Comparison of ENCODE assay signal across 8 cellular contexts in the genomic region with DNA sequence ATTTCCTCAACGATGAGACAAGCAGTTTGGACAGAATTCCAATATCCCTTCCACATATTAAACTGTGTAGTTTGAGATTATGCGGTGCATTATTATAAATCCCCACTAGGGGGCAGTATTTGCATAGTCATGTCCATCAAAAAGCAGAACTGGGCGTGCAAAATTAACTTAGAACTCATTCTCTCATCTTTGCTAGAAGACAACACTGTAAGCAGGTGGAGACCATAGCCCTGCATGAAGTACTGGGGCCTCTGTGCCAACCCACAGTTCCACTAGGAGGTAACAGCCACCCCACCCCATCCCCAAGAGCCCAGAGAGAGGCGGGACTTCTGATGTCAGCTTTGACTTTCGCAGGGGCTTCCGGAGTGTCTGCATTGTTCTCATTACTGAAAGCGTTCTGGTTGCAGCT.
A peak's percentile ranks its signal among the peaks of the same experiment; 100 is the strongest.
DNase-seq lines count a peak whose midpoint lies in the region; ATAC-seq, FAIRE-seq and TF ChIP-seq lines count a peak whose summit lies in the region.

No MANE protein-coding gene starts in this region.

- H3K27me3 ChIP-seq in thyroid gland, result no peaks in the 10 kb centered on the region

- peak; percentile 63 for TF ChIP-seq CTCF in LNCaP clone FGC (IDR thresholded peaks at IDR 0.05; ENCODE audit: control insufficient read depth, extremely low read depth, insufficient read depth)
- TF ChIP-seq CTCF in thyroid gland (IDR thresholded peaks at IDR 0.05), result peak; percentile 62 to 94 (median 78)

- H3K36me3 ChIP-seq in thyroid gland, result no peaks in the 10 kb centered on the region

- H3K4me1 ChIP-seq in thyroid gland, result no peaks in the 10 kb centered on the region

- peak; percentile 35 for DNase-seq in stimulated activated CD4-positive, alpha-beta T cell treated with anti-CD3 and anti-CD28 coated beads, Interleukin-4, amount 100 ng/mL, for 24 hours
- DNase-seq in stimulated activated CD4-positive, alpha-beta T cell treated with anti-CD3 and anti-CD28 coated beads, Interleukin-4, amount 100 ng/mL, for 1 hour, result no peak
- DNase-seq in LNCaP clone FGC (ENCODE audit: low read depth) (peak; percentile 34), RCC 7860 (ENCODE audit: low spot score) (peak; percentile 29), cerebellar cortex (ENCODE audit: low spot score) (peak; percentile 75), left kidney (ENCODE audit: low read depth, low spot score) (peak; percentile 79), thyroid gland (no peak)

- peak; percentile 15 for FAIRE-seq in RCC 7860 (lab: Jason Lieb, UNC)

- intact Hi-C loops in thyroid gland (cut with DNase I), result no loop called here

- H3K9me3 ChIP-seq in thyroid gland, result no peaks in the 10 kb centered on the region

- no peak for TF ChIP-seq POLR2A in thyroid gland (IDR thresholded peaks at IDR 0.05)

- whole genome bisulfite sequencing in thyroid gland, 2 donors, result 40 to 47% methylated on average over 7 of the region's 7 CpGs

- ATAC-seq in GM21515 (IDR thresholded peaks at IDR 0.05; ENCODE audit: unreplicated experiment), result no peak

- H3K27ac ChIP-seq in thyroid gland, result no peak overlapping the region

- H3K4me3 ChIP-seq in LNCaP clone FGC (ENCODE audit: low read depth, low read length) (no peak overlapping the region), thyroid gland (replicated peaks in 1 of 3) (no peak overlapping the region)

Comparison
In these comparisons a context has a peak if more than half of its experiments do, and no peak if none do; other contexts are left out.
1. DNase-seq: peak in stimulated activated CD4-positive, alpha-beta T cell treated with anti-CD3 and anti-CD28 coated beads, Interleukin-4, amount 100 ng/mL, for 24 hours (single experiment), LNCaP clone FGC (single experiment), RCC 7860 (single experiment), cerebellar cortex (single experiment) and left kidney (single experiment); none in stimulated activated CD4-positive, alpha-beta T cell treated with anti-CD3 and anti-CD28 coated beads, Interleukin-4, amount 100 ng/mL, for 1 hour (single experiment) and thyroid gland (0 of 2).